1 cellular context compared by ENCODE assay signal in the genomic region with DNA sequence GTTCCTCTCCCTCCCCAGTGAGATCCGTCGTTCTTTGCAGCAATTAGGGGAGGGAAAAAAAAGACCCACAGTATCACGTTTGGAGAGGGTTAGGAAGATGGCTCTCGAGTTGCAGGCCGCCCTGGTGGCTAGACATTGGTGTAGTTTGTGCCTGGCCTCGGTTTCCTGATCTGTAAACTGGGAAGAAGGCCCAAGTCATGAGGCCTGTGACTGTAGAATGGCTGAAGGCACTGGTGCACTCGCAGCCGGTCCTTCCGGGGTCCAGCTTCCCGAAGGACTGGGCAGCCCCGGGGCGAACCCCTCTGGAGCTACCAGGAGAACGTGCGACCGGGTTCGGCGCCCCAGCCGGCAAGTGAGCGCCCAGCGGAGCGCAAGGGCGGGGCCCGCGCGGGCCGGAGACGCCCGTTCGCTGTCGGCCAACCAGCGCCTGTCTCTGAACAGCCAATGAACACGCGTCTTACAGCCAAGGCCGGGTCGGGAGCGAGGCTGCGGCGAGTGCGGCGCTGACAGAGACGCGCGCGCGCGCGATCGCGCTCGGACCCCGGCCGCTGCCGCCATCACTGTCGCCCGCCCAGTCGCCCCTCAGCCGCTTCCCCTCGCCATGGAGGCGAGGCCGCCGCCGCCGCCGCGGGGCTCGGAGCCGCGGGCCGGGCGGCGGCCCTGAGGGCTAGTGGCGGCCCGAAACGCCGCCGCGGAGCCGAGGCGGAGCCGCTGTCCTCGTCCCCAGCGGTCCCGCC.
TF ChIP-seq lines count a peak whose summit lies in the region.

A gene with protein sequence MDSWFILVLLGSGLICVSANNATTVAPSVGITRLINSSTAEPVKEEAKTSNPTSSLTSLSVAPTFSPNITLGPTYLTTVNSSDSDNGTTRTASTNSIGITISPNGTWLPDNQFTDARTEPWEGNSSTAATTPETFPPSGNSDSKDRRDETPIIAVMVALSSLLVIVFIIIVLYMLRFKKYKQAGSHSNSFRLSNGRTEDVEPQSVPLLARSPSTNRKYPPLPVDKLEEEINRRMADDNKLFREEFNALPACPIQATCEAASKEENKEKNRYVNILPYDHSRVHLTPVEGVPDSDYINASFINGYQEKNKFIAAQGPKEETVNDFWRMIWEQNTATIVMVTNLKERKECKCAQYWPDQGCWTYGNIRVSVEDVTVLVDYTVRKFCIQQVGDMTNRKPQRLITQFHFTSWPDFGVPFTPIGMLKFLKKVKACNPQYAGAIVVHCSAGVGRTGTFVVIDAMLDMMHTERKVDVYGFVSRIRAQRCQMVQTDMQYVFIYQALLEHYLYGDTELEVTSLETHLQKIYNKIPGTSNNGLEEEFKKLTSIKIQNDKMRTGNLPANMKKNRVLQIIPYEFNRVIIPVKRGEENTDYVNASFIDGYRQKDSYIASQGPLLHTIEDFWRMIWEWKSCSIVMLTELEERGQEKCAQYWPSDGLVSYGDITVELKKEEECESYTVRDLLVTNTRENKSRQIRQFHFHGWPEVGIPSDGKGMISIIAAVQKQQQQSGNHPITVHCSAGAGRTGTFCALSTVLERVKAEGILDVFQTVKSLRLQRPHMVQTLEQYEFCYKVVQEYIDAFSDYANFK (plus strand): TSS at position 472 of the 737 bp plus-strand sequence. CDS start 90,797 bp downstream, outside the sequence.

TF ChIP-seq in K562, 482 proteins besides CTCF, POLR2A, EP300 and RAD21 (continued from another document and continues in another):
- TF ChIP-seq ZNF280B (CRISPR knock-in tag; IDR thresholded peaks at IDR 0.05) (no peak), ADNP (tag; IDR thresholded peaks at IDR 0.05) (peak; percentile 94), TAF1 (IDR thresholded peaks at IDR 0.05; ENCODE audit: control insufficient read depth, extremely low read depth, insufficient read depth, low read length, severe bottlenecking) (peak; percentile 93), POLR2AphosphoS5 (IDR thresholded peaks at IDR 0.05; ENCODE audit: control insufficient read depth, insufficient read depth, low read depth, low read length) (peak; percentile 88), NFRKB (IDR thresholded peaks at IDR 0.05; ENCODE audit: low read depth) (peak; percentile 78; the same call in 1 of the 2 replicates), DPF2 (IDR thresholded peaks at IDR 0.05) (0 out of 2 replicates have a peak, but pooled peaks have one; percentile 49), EP400 (IDR thresholded peaks at IDR 0.05) (peak; percentile 72), FOSL1 (tag; conservative IDR thresholded peaks at IDR 0.05) (peak; percentile 25; the same call in 1 of the 2 replicates), MYC (IDR thresholded peaks at IDR 0.05; ENCODE audit: low read depth, low read length) (peak; percentile 76), MYC (CRISPR knock-in tag; IDR thresholded peaks at IDR 0.05; ENCODE audit: borderline replicate concordance, low read depth) (no peak), ELF1 (tag; IDR thresholded peaks at IDR 0.05) (0 out of 2 replicates have a peak, but pooled peaks have one; percentile 42), NFATC3 (IDR thresholded peaks at IDR 0.05) (no peak), YY1 (IDR thresholded peaks at IDR 0.05; ENCODE audit: borderline replicate concordance in 1 of 3, control insufficient read depth in 1 of 3, extremely low read depth in 1 of 3, insufficient read depth in 3 of 3, insufficient read length in 1 of 3, insufficient replicate concordance in 2 of 3, low read depth in 1 of 3, low read length in 2 of 3) (peak in 2 of 3 experiments; percentile 83), FOXJ3 (CRISPR knock-in tag; IDR thresholded peaks at IDR 0.05) (no peak), MTA1 (IDR thresholded peaks at IDR 0.05; ENCODE audit: borderline replicate concordance) (no peak), MAZ (CRISPR knock-in tag; conservative IDR thresholded peaks at IDR 0.05 in 1 of 2, IDR thresholded peaks at IDR 0.05 in 1 of 2) (peak in 1 of 2 experiments; percentile 59; a peak in 1 of 4 replicates), GTF2F1 (IDR thresholded peaks at IDR 0.05; ENCODE audit: low read depth, low read length) (peak; percentile 47; the same call in 1 of the 2 replicates), ZNF431 (CRISPR knock-in tag; IDR thresholded peaks at IDR 0.05) (no peak), SP1 (CRISPR knock-in tag; IDR thresholded peaks at IDR 0.05) (peak; percentile 47; the same call in 1 of the 2 replicates), BHLHE40 (IDR thresholded peaks at IDR 0.05; ENCODE audit: low read length) (peak; percentile 70), ZNF583 (CRISPR knock-in tag; IDR thresholded peaks at IDR 0.05) (no peak), JUN (IDR thresholded peaks at IDR 0.05; ENCODE audit: borderline replicate concordance, low read depth, low read length) (no peak), JUN (CRISPR knock-in tag; IDR thresholded peaks at IDR 0.05; ENCODE audit: borderline replicate concordance) (no peak), POLR2AphosphoS2 (IDR thresholded peaks at IDR 0.05; ENCODE audit: low read length) (peak; percentile 54; the same call in 1 of the 2 replicates), IRF1 (CRISPR knock-in tag; IDR thresholded peaks at IDR 0.05; ENCODE audit: borderline replicate concordance) (0 out of 2 replicates have a peak, but pooled peaks have one; percentile 42), HDGF (IDR thresholded peaks at IDR 0.05) (0 out of 2 replicates have a peak, but pooled peaks have one; percentile 39), CREB1 (IDR thresholded peaks at IDR 0.05) (peak; percentile 29; the same call in 1 of the 2 replicates), CREB1 (CRISPR knock-in tag; IDR thresholded peaks at IDR 0.05) (peak; percentile 32; the same call in 1 of the 2 replicates), ARNT (IDR thresholded peaks at IDR 0.05) (0 out of 4 replicates have a peak, but pooled peaks of 1 of the 2 experiments have one; percentile 23), ZFP91 (CRISPR knock-in tag; IDR thresholded peaks at IDR 0.05) (no peak), TEAD1 (CRISPR knock-in tag; IDR thresholded peaks at IDR 0.05) (no peak), ZNF764 (CRISPR knock-in tag; IDR thresholded peaks at IDR 0.05; ENCODE audit: low read depth) (no peak), KLF13 (tag; IDR thresholded peaks at IDR 0.05; ENCODE audit: borderline replicate concordance, low read depth) (no peak), ELF4 (CRISPR knock-in tag; IDR thresholded peaks at IDR 0.05) (no peak)
- TF ChIP-seq, protein P1, sequence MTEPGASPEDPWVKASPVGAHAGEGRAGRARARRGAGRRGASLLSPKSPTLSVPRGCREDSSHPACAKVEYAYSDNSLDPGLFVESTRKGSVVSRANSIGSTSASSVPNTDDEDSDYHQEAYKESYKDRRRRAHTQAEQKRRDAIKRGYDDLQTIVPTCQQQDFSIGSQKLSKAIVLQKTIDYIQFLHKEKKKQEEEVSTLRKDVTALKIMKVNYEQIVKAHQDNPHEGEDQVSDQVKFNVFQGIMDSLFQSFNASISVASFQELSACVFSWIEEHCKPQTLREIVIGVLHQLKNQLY (CRISPR knock-in tag; conservative IDR thresholded peaks at IDR 0.05) = no peak
- TF ChIP-seq, protein P2, sequence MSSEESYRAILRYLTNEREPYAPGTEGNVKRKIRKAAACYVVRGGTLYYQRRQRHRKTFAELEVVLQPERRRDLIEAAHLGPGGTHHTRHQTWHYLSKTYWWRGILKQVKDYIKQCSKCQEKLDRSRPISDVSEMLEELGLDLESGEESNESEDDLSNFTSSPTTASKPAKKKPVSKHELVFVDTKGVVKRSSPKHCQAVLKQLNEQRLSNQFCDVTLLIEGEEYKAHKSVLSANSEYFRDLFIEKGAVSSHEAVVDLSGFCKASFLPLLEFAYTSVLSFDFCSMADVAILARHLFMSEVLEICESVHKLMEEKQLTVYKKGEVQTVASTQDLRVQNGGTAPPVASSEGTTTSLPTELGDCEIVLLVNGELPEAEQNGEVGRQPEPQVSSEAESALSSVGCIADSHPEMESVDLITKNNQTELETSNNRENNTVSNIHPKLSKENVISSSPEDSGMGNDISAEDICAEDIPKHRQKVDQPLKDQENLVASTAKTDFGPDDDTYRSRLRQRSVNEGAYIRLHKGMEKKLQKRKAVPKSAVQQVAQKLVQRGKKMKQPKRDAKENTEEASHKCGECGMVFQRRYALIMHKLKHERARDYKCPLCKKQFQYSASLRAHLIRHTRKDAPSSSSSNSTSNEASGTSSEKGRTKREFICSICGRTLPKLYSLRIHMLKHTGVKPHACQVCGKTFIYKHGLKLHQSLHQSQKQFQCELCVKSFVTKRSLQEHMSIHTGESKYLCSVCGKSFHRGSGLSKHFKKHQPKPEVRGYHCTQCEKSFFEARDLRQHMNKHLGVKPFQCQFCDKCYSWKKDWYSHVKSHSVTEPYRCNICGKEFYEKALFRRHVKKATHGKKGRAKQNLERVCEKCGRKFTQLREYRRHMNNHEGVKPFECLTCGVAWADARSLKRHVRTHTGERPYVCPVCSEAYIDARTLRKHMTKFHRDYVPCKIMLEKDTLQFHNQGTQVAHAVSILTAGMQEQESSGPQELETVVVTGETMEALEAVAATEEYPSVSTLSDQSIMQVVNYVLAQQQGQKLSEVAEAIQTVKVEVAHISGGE (CRISPR knock-in tag; IDR thresholded peaks at IDR 0.05) = peak in 1 of 3 experiments; percentile 41; a peak in 2 of 6 replicates
- TF ChIP-seq, protein P3, sequence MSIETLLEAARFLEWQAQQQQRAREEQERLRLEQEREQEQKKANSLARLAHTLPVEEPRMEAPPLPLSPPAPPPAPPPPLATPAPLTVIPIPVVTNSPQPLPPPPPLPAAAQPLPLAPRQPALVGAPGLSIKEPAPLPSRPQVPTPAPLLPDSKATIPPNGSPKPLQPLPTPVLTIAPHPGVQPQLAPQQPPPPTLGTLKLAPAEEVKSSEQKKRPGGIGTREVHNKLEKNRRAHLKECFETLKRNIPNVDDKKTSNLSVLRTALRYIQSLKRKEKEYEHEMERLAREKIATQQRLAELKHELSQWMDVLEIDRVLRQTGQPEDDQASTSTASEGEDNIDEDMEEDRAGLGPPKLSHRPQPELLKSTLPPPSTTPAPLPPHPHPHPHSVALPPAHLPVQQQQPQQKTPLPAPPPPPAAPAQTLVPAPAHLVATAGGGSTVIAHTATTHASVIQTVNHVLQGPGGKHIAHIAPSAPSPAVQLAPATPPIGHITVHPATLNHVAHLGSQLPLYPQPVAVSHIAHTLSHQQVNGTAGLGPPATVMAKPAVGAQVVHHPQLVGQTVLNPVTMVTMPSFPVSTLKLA (conservative IDR thresholded peaks at IDR 0.05) = peak; percentile 53 to 66; a peak in 2 of 4 replicates
- TF ChIP-seq, protein P4, sequence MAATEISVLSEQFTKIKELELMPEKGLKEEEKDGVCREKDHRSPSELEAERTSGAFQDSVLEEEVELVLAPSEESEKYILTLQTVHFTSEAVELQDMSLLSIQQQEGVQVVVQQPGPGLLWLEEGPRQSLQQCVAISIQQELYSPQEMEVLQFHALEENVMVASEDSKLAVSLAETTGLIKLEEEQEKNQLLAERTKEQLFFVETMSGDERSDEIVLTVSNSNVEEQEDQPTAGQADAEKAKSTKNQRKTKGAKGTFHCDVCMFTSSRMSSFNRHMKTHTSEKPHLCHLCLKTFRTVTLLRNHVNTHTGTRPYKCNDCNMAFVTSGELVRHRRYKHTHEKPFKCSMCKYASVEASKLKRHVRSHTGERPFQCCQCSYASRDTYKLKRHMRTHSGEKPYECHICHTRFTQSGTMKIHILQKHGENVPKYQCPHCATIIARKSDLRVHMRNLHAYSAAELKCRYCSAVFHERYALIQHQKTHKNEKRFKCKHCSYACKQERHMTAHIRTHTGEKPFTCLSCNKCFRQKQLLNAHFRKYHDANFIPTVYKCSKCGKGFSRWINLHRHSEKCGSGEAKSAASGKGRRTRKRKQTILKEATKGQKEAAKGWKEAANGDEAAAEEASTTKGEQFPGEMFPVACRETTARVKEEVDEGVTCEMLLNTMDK (IDR thresholded peaks at IDR 0.05; ENCODE audit: borderline replicate concordance, insufficient read depth, low read depth, low read length, poor library complexity, severe bottlenecking) = no peak
